ENCODE assay signal across 6 cellular contexts in genomic region chr13:113371706-113372105, GRCh38. TPM values are rescaled to one million over a fixed set of nuclear protein-coding genes. Genes with fewer than 3 reads are reported as not detected.
DNase-seq lines count a peak whose midpoint lies in the region; ATAC-seq and TF ChIP-seq lines count a peak whose summit lies in the region.
"Not testable (repeated sequence)": the region's sequence is repeated elsewhere in the genome, so short reads cannot be mapped to it uniquely, and the experiment has no call there.

No MANE protein-coding gene starts in this region.

- not testable (repeated sequence) for H3K36me3 Mint-ChIP-seq in WTC11; endodermal cell (ENCODE audit: low read depth)

- not testable (repeated sequence) for H3K4me1 ChIP-seq in endodermal cell (ENCODE audit: control insufficient read depth, insufficient read depth, low read length); sigmoid colon

- 98% methylated on average over 2 of the region's 3 CpGs; no CpG with 5 or more reads in 1 of the 2 experiments for WGBS in endodermal cell (ENCODE audit: insufficient coverage in 1 of 2, insufficient read length in 1 of 2), 2 experiments
- 93 to 97% methylated on average over 3 of the region's 3 CpGs for WGBS in lower leg skin, 2 donors
- 69 to 90% methylated on average over 3 of the region's 3 CpGs for WGBS in sigmoid colon, 2 donors

- not testable (repeated sequence) for TF ChIP-seq EP300 in sigmoid colon (IDR thresholded peaks at IDR 0.05)

- not testable (repeated sequence) for H3K27me3 ChIP-seq in H7 (ENCODE audit: control insufficient read depth, insufficient read depth, low read length); endodermal cell (ENCODE audit: control insufficient read depth, insufficient read depth, low read length, poor library complexity, severe bottlenecking); sigmoid colon

- POLR2A ChIA-PET in WTC11 (lab: Charles Lee), result not testable (repeated sequence)

- not testable (repeated sequence) for H3K36me3 ChIP-seq in H7 (replicated peaks; ENCODE audit: control insufficient read depth, insufficient read depth, low read length); endodermal cell (ENCODE audit: control insufficient read depth, insufficient read depth, low read length); sigmoid colon

- H3K4me1 Mint-ChIP-seq in WTC11, result peaks cover 35% of the 10 kb centered on the region
- H3K4me1 Mint-ChIP-seq in endodermal cell, result not testable (repeated sequence)

- CTCF ChIA-PET in WTC11 (lab: Charles Lee), result not testable (repeated sequence)

- H3K9ac ChIP-seq in endodermal cell (ENCODE audit: extremely low read depth, low read length, poor library complexity, severe bottlenecking), result not testable (repeated sequence)

- H3K27ac Mint-ChIP-seq in WTC11, endodermal cell: not testable (repeated sequence)

- H3K27me3 Mint-ChIP-seq in WTC11 (ENCODE audit: low read depth); endodermal cell (ENCODE audit: insufficient read depth): not testable (repeated sequence)

- DNase-seq in H7 (peak; percentile 38), coronary artery (ENCODE audit: low spot score) (peak; percentile 50), endodermal cell (peak; percentile 44), lower leg skin (ENCODE audit: low spot score in 2 of 2) (peak; percentile 10 to 68), sigmoid colon (peak; percentile 61)
- not testable (repeated sequence) for DNase-seq in WTC11 (ENCODE audit: low spot score)

- intact Hi-C loops in lower leg skin (cut with DNase I; ENCODE audit: low total_unique reads); sigmoid colon (cut with DNase I): not testable (repeated sequence)

- not testable (repeated sequence) for TF ChIP-seq POLR2A in lower leg skin (IDR thresholded peaks at IDR 0.05); sigmoid colon (IDR thresholded peaks at IDR 0.05)

- H3K4me3 Mint-ChIP-seq in WTC11, endodermal cell: not testable (repeated sequence)

- not testable (repeated sequence) for H3K4me3 ChIP-seq in H7 (ENCODE audit: insufficient read depth, low read depth, low read length); coronary artery; endodermal cell (ENCODE audit: low read length); lower leg skin (ENCODE audit: low read depth, poor library complexity, severe bottlenecking); sigmoid colon

- not testable (repeated sequence) for H3K9me3 Mint-ChIP-seq in WTC11, endodermal cell

- ATAC-seq in WTC11, result not testable (repeated sequence)

- TF ChIP-seq CTCF in WTC11 (IDR thresholded peaks at IDR 0.05); coronary artery (IDR thresholded peaks at IDR 0.05); endodermal cell (conservative IDR thresholded peaks at IDR 0.05); lower leg skin (IDR thresholded peaks at IDR 0.05); sigmoid colon (IDR thresholded peaks at IDR 0.05): not testable (repeated sequence)

- H3K27ac ChIP-seq in coronary artery; endodermal cell (ENCODE audit: low read depth, low read length); sigmoid colon: not testable (repeated sequence)

- H3K9me3 ChIP-seq in endodermal cell (ENCODE audit: control insufficient read depth, low read length); sigmoid colon: not testable (repeated sequence)

TF ChIP-seq in WTC11, 78 proteins besides CTCF, POLR2A, EP300 and RAD21:
- TF ChIP-seq HMGA2 (CRISPR knock-in tag; IDR thresholded peaks at IDR 0.05), result peak; percentile 48; the same call in 1 of the 2 replicates

RNA-seq across cellular contexts. Expression of gene GRTP1, which starts 7.8 kb away (rescaled TPM):
- 36.5 and 55.9 TPM in 2 replicates for total RNA-seq in H7 (2014; rRNA removed; shearing (Covaris generic))
- 59.0 to 62.0 TPM (median 60.0 TPM) in 3 replicates for total RNA-seq in WTC11 (2021)
- total RNA-seq in endodermal cell, result 10 to 100 TPM; 31.4 to 35.1 TPM
- 7.6 TPM for polyA plus RNA-seq in endodermal cell (2013, experiment 1 of 2)
- 7.7 TPM for polyA plus RNA-seq in endodermal cell (2013, experiment 2 of 2)
- 10 to 100 TPM; 23.8 to 38.1 (median 30.3) TPM for total RNA-seq in lower leg skin
- total RNA-seq in sigmoid colon, result 1 to 10 TPM; 6.7 to 9.9 (median 8.3) TPM
- polyA plus RNA-seq in sigmoid colon, result 10 to 100 TPM; 29.3 to 52.5 (median 39.6) TPM
